Comparison of ENCODE assay signal across 8 cellular contexts in genomic region chr1:44801491-44802305, GRCh38. TPM values are rescaled to one million over a fixed set of nuclear protein-coding genes. Genes with fewer than 3 reads are reported as not detected.
A peak's percentile ranks its signal among the peaks of the same experiment; 100 is the strongest.
DNase-seq lines count a peak whose midpoint lies in the region; ATAC-seq and TF ChIP-seq lines count a peak whose summit lies in the region.

No MANE protein-coding gene starts in this region.

- peaks cover 3 to 42% (median 21%) of the 10 kb centered on the region in 11 experiments; a peak in 15 of 22 replicates for H4K20me1 ChIP-seq in BLaER1 treated with 17β-estradiol and CSF1 and Interleukin-3, amounts not matched to agents 10 nM and 100 nM

- peaks cover 31% of the 10 kb centered on the region for H3K4me1 Mint-ChIP-seq in neural crest cell

- no peaks in the 10 kb centered on the region for H3K9me3 Mint-ChIP-seq in neural crest cell

- intact Hi-C loops in dorsolateral prefrontal cortex (cut with DNase I), result loop anchor here in 1 of 2 donors (10.0 kb wide), 1 partner anchor 503 kb away; no protein-coding TSS in a partner anchor

- H3K9me3 ChIP-seq in BLaER1 treated with 17β-estradiol and CSF1 and Interleukin-3, amounts not matched to agents 10 nM and 100 nM (replicated peaks in 1 of 11), result no peaks in the 10 kb centered on the region
- no peaks in the 10 kb centered on the region for H3K9me3 ChIP-seq in Peyer's patch

- peaks cover 46 to 50% (median 49%) of the 10 kb centered on the region in 11 experiments for H3K36me3 ChIP-seq in BLaER1 treated with 17β-estradiol and CSF1 and Interleukin-3, amounts not matched to agents 10 nM and 100 nM
- peaks cover 0 to 34% (median 0%) of the 10 kb centered on the region in 3 donors for H3K36me3 ChIP-seq in Peyer's patch

- DNase-seq in Peyer's patch (peak in 2 of 3 donors; percentile 48 to 66), dorsolateral prefrontal cortex (peak in 2 of 10 donors; percentile 27 to 43), neural crest cell (ENCODE audit: low read depth, low spot score) (no peak), NCI-H526 (lab: John Stamatoyannopoulos, UW) (no peak), NCI-H510A treated with DMSO at 0.1 percent for 48 hours (lab: John Stamatoyannopoulos, UW) (no peak)

- H3K27ac ChIP-seq in BLaER1 treated with 17β-estradiol and CSF1 and Interleukin-3, amounts not matched to agents 10 nM and 100 nM, result peak overlapping the region in 8 of 11 experiments; percentile 3 to 89 (median 46); a peak in 6 of 22 replicates
- H3K27ac ChIP-seq in Peyer's patch, result peak overlapping the region; percentile 43 to 98 (median 74)
- peak overlapping the region in 53 of 59 donors; percentile 7 to 98 (median 70) for H3K27ac ChIP-seq in dorsolateral prefrontal cortex

- no peak for TF ChIP-seq CTCF in Peyer's patch (IDR thresholded peaks at IDR 0.05)
- TF ChIP-seq CTCF in dorsolateral prefrontal cortex (IDR thresholded peaks at IDR 0.05 in 54 of 56, conservative IDR thresholded peaks at IDR 0.05 in 2 of 56; ENCODE audit: low read depth in 1 of 56, partially characterized antibody in 56 of 56), result no peak
- no peak for TF ChIP-seq CTCF in neural crest cell (conservative IDR thresholded peaks at IDR 0.05)

- no peak for TF ChIP-seq POLR2A in Peyer's patch (IDR thresholded peaks at IDR 0.05)

- peak overlapping the region; percentile 91 to 97 (median 95) for H3K9ac ChIP-seq in BLaER1 treated with 17β-estradiol and CSF1 and Interleukin-3, amounts not matched to agents 10 nM and 100 nM

- H3K4me1 ChIP-seq in BLaER1 treated with 17β-estradiol and CSF1 and Interleukin-3, amounts not matched to agents 10 nM and 100 nM, result peaks cover 52 to 72% (median 63%) of the 10 kb centered on the region in 10 experiments
- H3K4me1 ChIP-seq in Peyer's patch, result peaks cover 4 to 38% (median 14%) of the 10 kb centered on the region in 4 donors

- H3K4me3 ChIP-seq in BLaER1 treated with 17β-estradiol and CSF1 and Interleukin-3, amounts not matched to agents 10 nM and 100 nM, result peak overlapping the region; percentile 90 to 98 (median 96)
- H3K4me3 ChIP-seq in Peyer's patch (peak overlapping the region; percentile 66 to 89 (median 75)), dorsolateral prefrontal cortex (peak overlapping the region in 56 of 59 donors; percentile 9 to 96 (median 85))

- no peaks in the 10 kb centered on the region for H3K27me3 ChIP-seq in BLaER1 treated with 17β-estradiol and CSF1 and Interleukin-3, amounts not matched to agents 10 nM and 100 nM
- H3K27me3 ChIP-seq in Peyer's patch, result no peaks in the 10 kb centered on the region
- no peaks in the 10 kb centered on the region for H3K27me3 ChIP-seq in dorsolateral prefrontal cortex

- H3K4me3 Mint-ChIP-seq in neural crest cell, result peak overlapping the region; percentile 87

- ATAC-seq in GM18498 (IDR thresholded peaks at IDR 0.05; ENCODE audit: unreplicated experiment) (no peak), GM19328 (IDR thresholded peaks at IDR 0.05; ENCODE audit: unreplicated experiment) (no peak)

- H3K27ac Mint-ChIP-seq in neural crest cell (ENCODE audit: unreplicated experiment), result peak overlapping the region; percentile 91

- H3K27me3 Mint-ChIP-seq in neural crest cell (ENCODE audit: low read depth), result peaks cover 4% of the 10 kb centered on the region

- peaks cover 5% of the 10 kb centered on the region for H3K36me3 Mint-ChIP-seq in neural crest cell (ENCODE audit: low read depth)

- H3K4me2 ChIP-seq in BLaER1 treated with 17β-estradiol and CSF1 and Interleukin-3, amounts not matched to agents 10 nM and 100 nM, result peak overlapping the region; percentile 86 to 99 (median 91)

RNA-seq across cellular contexts. Expression of gene PLK3, which starts 1.5 kb away (rescaled TPM):
- total RNA-seq in Peyer's patch, result 10 to 100 TPM in 3 of 4 donors, 1 to 10 TPM in 1; 7.7 to 28.1 (median 23.5) TPM
- 10 to 100 TPM in 72 of 120 experiments, 1 to 10 TPM in 48; 3.7 to 23.1 (median 11.1) TPM for total RNA-seq in dorsolateral prefrontal cortex
- total RNA-seq in neural crest cell, result 15.3 and 15.7 TPM in 2 replicates

RNA-seq across cellular contexts. Expression of gene DYNLT4, which starts 5.5 kb away (rescaled TPM):
- total RNA-seq in Peyer's patch (1 to 10 TPM in 1 of 4 donors, not detected in 3; 3.5 TPM), dorsolateral prefrontal cortex (under 1 TPM in 1 of 120 experiments, not detected in 119; 0.79 TPM), neural crest cell (not detected in 2 replicates)

RNA-seq across cellular contexts. Expression of gene BTBD19, which starts 6.6 kb away (rescaled TPM):
- 1 to 10 TPM; 2.6 to 7.4 (median 3.5) TPM for total RNA-seq in Peyer's patch
- 10 to 100 TPM in 12 of 120 experiments, 1 to 10 TPM in 108; 2.3 to 14.1 (median 6.4) TPM for total RNA-seq in dorsolateral prefrontal cortex
- total RNA-seq in neural crest cell, result 5.5 and 6.5 TPM in 2 replicates

RNA-seq across cellular contexts. Expression of gene BEST4, which starts 13.7 kb away (rescaled TPM):
- total RNA-seq in Peyer's patch (10 to 100 TPM in 3 of 4 donors, 1 to 10 TPM in 1; 5.0 to 59.8 (median 28.6) TPM), dorsolateral prefrontal cortex (1 to 10 TPM in 65 of 120 experiments, under 1 TPM in 51, not detected in 4; 0.23 to 2.6 (median 1.1) TPM), neural crest cell (0.14 and 0.23 TPM in 2 replicates)

RNA-seq across cellular contexts. Expression of gene RPS8, which starts 26.4 kb away (rescaled TPM):
- total RNA-seq in Peyer's patch, result 1,000 to 10,000 TPM in 1 of 4 donors, 100 to 1,000 TPM in 3; 456 to 1,875 (median 819) TPM
- 100 to 1,000 TPM; 313 to 628 (median 452) TPM for total RNA-seq in dorsolateral prefrontal cortex
- 2,216 and 2,317 TPM in 2 replicates for total RNA-seq in neural crest cell

Comparison
In these comparisons a context has a peak if more than half of its experiments do, and no peak if none do; other contexts are left out.
1. DNase-seq: peak in Peyer's patch (2 of 3); none in neural crest cell (single experiment), NCI-H526 (0 of 2) and NCI-H510A treated with DMSO at 0.1 percent for 48 hours (single experiment).
2. Peak in every context shown above with its lines, with median percentiles within 50 percentile points of each other: H3K27ac ChIP-seq and H3K4me3 ChIP-seq.